ENCODE assay signal across 24 cellular contexts in the genomic region with DNA sequence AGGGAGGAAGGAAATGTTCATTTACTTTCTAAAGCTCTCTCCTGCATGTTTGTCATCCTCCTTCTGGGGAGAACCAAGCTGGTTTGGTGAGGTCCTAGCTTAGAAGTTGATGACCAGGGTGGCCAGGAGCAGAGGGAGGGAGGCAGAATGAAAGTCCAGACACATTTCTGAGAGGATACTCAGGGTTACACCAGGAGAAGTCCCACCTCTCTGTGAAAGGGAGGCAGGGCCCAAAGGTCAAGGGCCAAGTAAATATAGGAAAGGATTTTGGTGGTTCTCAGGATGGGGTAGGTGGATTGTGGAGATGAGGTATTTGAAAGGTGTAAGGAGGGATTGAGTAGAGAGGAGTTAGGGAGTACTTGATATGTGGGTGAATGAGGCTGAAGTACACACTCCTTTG.
"Had no signal": no experiment of that assay in that cellular context is flagged by ENCODE, and none has a peak within 500 bp of the region (broad histone marks: within the 10 kb centered on the region; RNA-seq: fewer than 3 reads in every experiment).

No MANE protein-coding gene starts in this region.

- H3K27me3 ChIP-seq: Peyer's patch had no signal

- H3K9me2 ChIP-seq: SK-N-SH had no signal

- H3K36me3 ChIP-seq: Peyer's patch, SJSA1 had no signal

- H3K27ac ChIP-seq: Peyer's patch, SJSA1 had no signal

- H3K9me3 ChIP-seq: Peyer's patch, SJSA1, SK-N-SH had no signal

- H3K4me2 ChIP-seq: SK-N-SH had no signal

- DNase-seq: Kasumi-1, MV-4-11, NCI-H1092, NCI-H1105, NCI-H1417 treated with DMSO at 0.1 percent for 48 hours, NCI-H1694 treated with DMSO at 0.1 percent for 48 hours, NCI-H187 treated with DMSO at 0.1 percent for 48 hours, NCI-H2029, NCI-H2081, NCI-H2171 treated with DMSO at 0.1 percent for 48 hours, NCI-H2227 treated with DMSO at 0.1 percent for 48 hours, NCI-H345, NCI-H446, NCI-H510A treated with DMSO at 0.1 percent for 48 hours, NCI-H524 treated with DMSO at 0.1 percent for 48 hours, NCI-H526 treated with DMSO at 0.1 percent for 48 hours, NCI-H774, Peyer's patch, Right ventricle myocardium superior, SHP77 treated with DMSO at 0.1 percent for 48 hours, SK-N-SH, SW 1271, T-helper 1 cell had no signal

- H3K4me3 ChIP-seq: Peyer's patch, SJSA1 had no signal

- H3K9ac ChIP-seq: SK-N-SH had no signal

- H3K4me1 ChIP-seq: Peyer's patch, SJSA1 had no signal
